12 cellular contexts compared by ENCODE assay signal in genomic region chr4:109332926-109333464, GRCh38. TPM values are rescaled to one million over a fixed set of nuclear protein-coding genes. Genes with fewer than 3 reads are reported as not detected.
DNase-seq lines count a peak whose midpoint lies in the region; ATAC-seq and TF ChIP-seq lines count a peak whose summit lies in the region.
"Had no signal": no experiment of that assay in that cellular context is flagged by ENCODE, and none has a peak within 500 bp of the region (broad histone marks: within the 10 kb centered on the region; RNA-seq: fewer than 3 reads in every experiment).

No MANE protein-coding gene starts in this region.

- H3K27me3 Mint-ChIP-seq in activated CD4-positive, alpha-beta memory T cell treated with anti-CD3 and anti-CD28 coated beads for 36 hours = no peaks in the 10 kb centered on the region
- H3K27me3 Mint-ChIP-seq in activated CD4-positive, alpha-beta memory T cell treated with anti-CD3 and anti-CD28 coated beads, Interleukin-2, amount 10 ng/mL, durations not matched to agents 7 days and 5 days = peaks cover 7% of the 10 kb centered on the region

- H3K4me1 Mint-ChIP-seq in activated CD4-positive, alpha-beta memory T cell treated with anti-CD3 and anti-CD28 coated beads for 36 hours (ENCODE audit: low read depth) = no peaks in the 10 kb centered on the region
- H3K4me1 Mint-ChIP-seq in activated CD4-positive, alpha-beta memory T cell treated with anti-CD3 and anti-CD28 coated beads, Interleukin-2, amount 10 ng/mL, durations not matched to agents 7 days and 5 days = no peaks in the 10 kb centered on the region

- CTCF ChIA-PET in activated CD4-positive, alpha-beta memory T cell treated with anti-CD3 and anti-CD28 coated beads for 36 hours (lab: Charles Lee) = interaction anchor here (0.6 kb wide), 1 partner anchor 323 kb away, joined by 3 read pairs; no protein-coding TSS in a partner anchor
- CTCF ChIA-PET in activated CD4-positive, alpha-beta memory T cell treated with anti-CD3 and anti-CD28 coated beads, Interleukin-2, amount 10 ng/mL, durations not matched to agents 7 days and 5 days (lab: Charles Lee) = interaction anchor here (1.4 kb wide), 1 partner anchor 73 kb away, joined by 4 read pairs; no protein-coding TSS in a partner anchor

- DNase-seq in activated CD4-positive, alpha-beta memory T cell treated with anti-CD3 and anti-CD28 coated beads for 36 hours = peak; percentile 38
- DNase-seq in activated CD4-positive, alpha-beta memory T cell treated with anti-CD3 and anti-CD28 coated beads, Interleukin-2, amount 10 ng/mL, durations not matched to agents 7 days and 5 days = no peak
- DNase-seq in HL-60 (ENCODE audit: low read depth in 1 of 2, low spot score in 1 of 2) (no peak), ecto neural progenitor cell (ENCODE audit: low spot score) (peak; percentile 51), hippocampal formation (lab: John Stamatoyannopoulos, UW) (no peak), RKO (ENCODE audit: low spot score) (no peak)
- peak; percentile 11 for DNase-seq in stimulated activated CD4-positive, alpha-beta T cell treated with anti-CD3 and anti-CD28 coated beads, Interleukin-4, amount 100 ng/mL, for 1 hour
- DNase-seq: CD8-positive, alpha-beta T cell; heart left ventricle; Peyer's patch had no signal

- POLR2A ChIA-PET in activated CD4-positive, alpha-beta memory T cell treated with anti-CD3 and anti-CD28 coated beads for 36 hours (lab: Charles Lee) = no interaction called here
- POLR2A ChIA-PET in activated CD4-positive, alpha-beta memory T cell treated with anti-CD3 and anti-CD28 coated beads, Interleukin-2, amount 10 ng/mL, durations not matched to agents 7 days and 5 days (lab: Charles Lee) = no interaction called here

- H3K9me3 Mint-ChIP-seq in activated CD4-positive, alpha-beta memory T cell treated with anti-CD3 and anti-CD28 coated beads for 36 hours = no peaks in the 10 kb centered on the region
- no peaks in the 10 kb centered on the region for H3K9me3 Mint-ChIP-seq in activated CD4-positive, alpha-beta memory T cell treated with anti-CD3 and anti-CD28 coated beads, Interleukin-2, amount 10 ng/mL, durations not matched to agents 7 days and 5 days
- H3K9me3 Mint-ChIP-seq: CD8-positive, alpha-beta T cell had no signal

- H3K27ac Mint-ChIP-seq in activated CD4-positive, alpha-beta memory T cell treated with anti-CD3 and anti-CD28 coated beads for 36 hours = no peak overlapping the region
- no peak overlapping the region for H3K27ac Mint-ChIP-seq in activated CD4-positive, alpha-beta memory T cell treated with anti-CD3 and anti-CD28 coated beads, Interleukin-2, amount 10 ng/mL, durations not matched to agents 7 days and 5 days
- H3K27ac Mint-ChIP-seq: CD8-positive, alpha-beta T cell had no signal

- peak; percentile 1 for TF ChIP-seq CTCF in HL-60 (IDR thresholded peaks at IDR 0.05; ENCODE audit: insufficient read depth, low read length)

- intact Hi-C loops in activated CD4-positive, alpha-beta memory T cell treated with anti-CD3 and anti-CD28 coated beads for 36 hours (cut with micrococcal nuclease) = no loop called here

- H3K27ac ChIP-seq in HL-60 (replicated peaks) = no peak overlapping the region
- H3K27ac ChIP-seq: heart left ventricle, Peyer's patch had no signal

- no peak overlapping the region for H3K4me3 ChIP-seq in HL-60 (replicated peaks; ENCODE audit: insufficient read depth, low read length)
- H3K4me3 ChIP-seq: heart left ventricle, Peyer's patch had no signal

- peaks cover 5% of the 10 kb centered on the region for H3K27me3 ChIP-seq in HL-60 (ENCODE audit: insufficient read depth, poor library complexity, severe bottlenecking)
- H3K27me3 ChIP-seq: heart left ventricle, Peyer's patch had no signal

- no peaks in the 10 kb centered on the region for H3K36me3 Mint-ChIP-seq in activated CD4-positive, alpha-beta memory T cell treated with anti-CD3 and anti-CD28 coated beads for 36 hours
- no peaks in the 10 kb centered on the region for H3K36me3 Mint-ChIP-seq in activated CD4-positive, alpha-beta memory T cell treated with anti-CD3 and anti-CD28 coated beads, Interleukin-2, amount 10 ng/mL, durations not matched to agents 7 days and 5 days (ENCODE audit: low read depth)
- H3K36me3 Mint-ChIP-seq: CD8-positive, alpha-beta T cell had no signal

- ATAC-seq in GM19023 (IDR thresholded peaks at IDR 0.05; ENCODE audit: unreplicated experiment) = no peak
- ATAC-seq: CD8-positive, alpha-beta T cell had no signal

- no peak overlapping the region for H3K4me3 Mint-ChIP-seq in activated CD4-positive, alpha-beta memory T cell treated with anti-CD3 and anti-CD28 coated beads for 36 hours
- no peak overlapping the region for H3K4me3 Mint-ChIP-seq in activated CD4-positive, alpha-beta memory T cell treated with anti-CD3 and anti-CD28 coated beads, Interleukin-2, amount 10 ng/mL, durations not matched to agents 7 days and 5 days
- H3K4me3 Mint-ChIP-seq: CD8-positive, alpha-beta T cell had no signal

RNA-seq across cellular contexts. Expression of gene COL25A1, which starts 30.5 kb away (rescaled TPM):
- total RNA-seq in activated CD4-positive, alpha-beta memory T cell treated with anti-CD3 and anti-CD28 coated beads for 36 hours = not detected
- total RNA-seq in activated CD4-positive, alpha-beta memory T cell treated with anti-CD3 and anti-CD28 coated beads, Interleukin-2, amount 10 ng/mL, durations not matched to agents 7 days and 5 days = not detected
- total RNA-seq: HT-29 had no signal

Comparison
In these comparisons a context has a peak if more than half of its experiments do, and no peak if none do; other contexts are left out.
1. DNase-seq: peak in activated CD4-positive, alpha-beta memory T cell treated with anti-CD3 and anti-CD28 coated beads for 36 hours (single experiment), ecto neural progenitor cell (single experiment) and stimulated activated CD4-positive, alpha-beta T cell treated with anti-CD3 and anti-CD28 coated beads, Interleukin-4, amount 100 ng/mL, for 1 hour (single experiment); none in activated CD4-positive, alpha-beta memory T cell treated with anti-CD3 and anti-CD28 coated beads, Interleukin-2, amount 10 ng/mL, durations not matched to agents 7 days and 5 days (single experiment), HL-60 (0 of 2), hippocampal formation (0 of 2) and RKO (single experiment).